In genomic region chr20:61661025-61661424, GRCh38 we compare ENCODE assay signal across 16 cellular contexts.
DNase-seq lines count a peak whose midpoint lies in the region; TF ChIP-seq lines count a peak whose summit lies in the region.
"Had no signal": no experiment of that assay in that cellular context is flagged by ENCODE, and none has a peak within 500 bp of the region (broad histone marks: within the 10 kb centered on the region; RNA-seq: fewer than 3 reads in every experiment).

No MANE protein-coding gene starts in this region.

- no peaks in the 10 kb centered on the region for H3K79me2 ChIP-seq in trophoblast cell (ENCODE audit: control insufficient read depth, insufficient read depth, low read length, poor library complexity)
- no peaks in the 10 kb centered on the region for H3K79me2 ChIP-seq in MM.1S (ENCODE audit: low read length)

- DNase-seq in NCI-H1105 treated with DMSO at 0.1 percent for 48 hours (lab: John Stamatoyannopoulos, UW) (peak; percentile 60), trophoblast cell (no peak), foreskin melanocyte (no peak), MM.1S (no peak), EL (no peak)
- DNase-seq: ACHN; BE2C; Calu3; CD4-positive, alpha-beta memory T cell; DMS79 treated with DMSO at 0.1 percent for 48 hours; GOT3; HFFc6 had no signal

- no peak overlapping the region for H2AK5ac ChIP-seq in trophoblast cell (ENCODE audit: low read length)

- H3K9ac ChIP-seq in BLaER1 (no peak overlapping the region), trophoblast cell (ENCODE audit: low read length) (no peak overlapping the region), MM.1S (ENCODE audit: low read length) (no peak overlapping the region)
- peak overlapping the region in 1 of 11 experiments; percentile 16; a peak in 1 of 22 replicates for H3K9ac ChIP-seq in BLaER1 treated with 17β-estradiol and CSF1 and Interleukin-3, amounts not matched to agents 10 nM and 100 nM

- TF ChIP-seq CTCF in MM.1S (IDR thresholded peaks at IDR 0.05; ENCODE audit: low read length) = no peak

- no peak overlapping the region for H2BK12ac ChIP-seq in trophoblast cell (ENCODE audit: low read length)

- H3F3A ChIP-seq in MM.1S (ENCODE audit: insufficient read depth, low read length) = no peaks in the 10 kb centered on the region

- H3K14ac ChIP-seq in trophoblast cell (ENCODE audit: low read length) = no peak overlapping the region

- H3K4me3 ChIP-seq in BLaER1 (no peak overlapping the region), trophoblast cell (ENCODE audit: low read depth, low read length) (peak overlapping the region; percentile 34), MM.1S (ENCODE audit: low read length) (no peak overlapping the region)
- no peak overlapping the region for H3K4me3 ChIP-seq in BLaER1 treated with 17β-estradiol and CSF1 and Interleukin-3, amounts not matched to agents 10 nM and 100 nM
- H3K4me3 ChIP-seq: GM12878 had no signal

- H3K4me1 ChIP-seq in BLaER1 (peaks cover 83% of the 10 kb centered on the region), trophoblast cell (ENCODE audit: control insufficient read depth in 1 of 2, insufficient read depth in 2 of 2, low read length in 2 of 2) (no peaks in the 10 kb centered on the region), MM.1S (ENCODE audit: low read length) (no peaks in the 10 kb centered on the region)
- peaks cover 8 to 85% (median 67%) of the 10 kb centered on the region in 10 experiments; a peak in 19 of 20 replicates for H3K4me1 ChIP-seq in BLaER1 treated with 17β-estradiol and CSF1 and Interleukin-3, amounts not matched to agents 10 nM and 100 nM
- H3K4me1 ChIP-seq: BE2C had no signal

- H3K79me1 ChIP-seq in trophoblast cell (ENCODE audit: low read length) = no peaks in the 10 kb centered on the region

- H3K9me3 ChIP-seq in BLaER1 (no peaks in the 10 kb centered on the region), trophoblast cell (ENCODE audit: insufficient read depth, low read depth, low read length) (peaks cover 2% of the 10 kb centered on the region), MM.1S (replicated peaks; ENCODE audit: insufficient read depth, low read length) (no peaks in the 10 kb centered on the region)
- no peaks in the 10 kb centered on the region for H3K9me3 ChIP-seq in BLaER1 treated with 17β-estradiol and CSF1 and Interleukin-3, amounts not matched to agents 10 nM and 100 nM (replicated peaks in 1 of 11)
- H3K9me3 ChIP-seq: BE2C had no signal

- H3K4ac ChIP-seq in trophoblast cell (ENCODE audit: low read depth, low read length) = no peak overlapping the region

- H3K18ac ChIP-seq in trophoblast cell (ENCODE audit: low read length) = no peak overlapping the region

- H3K36me3 ChIP-seq in BLaER1 (no peaks in the 10 kb centered on the region), trophoblast cell (ENCODE audit: control insufficient read depth in 1 of 2, insufficient read depth in 2 of 2, low read length in 2 of 2) (no peaks in the 10 kb centered on the region), MM.1S (replicated peaks; ENCODE audit: insufficient read depth, low read length) (no peaks in the 10 kb centered on the region)
- H3K36me3 ChIP-seq in BLaER1 treated with 17β-estradiol and CSF1 and Interleukin-3, amounts not matched to agents 10 nM and 100 nM = no peaks in the 10 kb centered on the region
- H3K36me3 ChIP-seq: BE2C had no signal

- H2BK120ac ChIP-seq in trophoblast cell (ENCODE audit: insufficient read depth, low read length, poor library complexity) = no peak overlapping the region

- no peaks in the 10 kb centered on the region for H3K9me2 ChIP-seq in MM.1S (replicated peaks; ENCODE audit: insufficient read depth, low read length)

- H3K27ac ChIP-seq in BLaER1 = peak overlapping the region; percentile 76; the same call in 1 of the 2 replicates
- H3K27ac ChIP-seq in BLaER1 treated with 17β-estradiol and CSF1 and Interleukin-3, amounts not matched to agents 10 nM and 100 nM = no peak overlapping the region; a peak in 1 of 22 replicates
- H3K27ac ChIP-seq in trophoblast cell (ENCODE audit: low read depth, low read length) = no peak overlapping the region
- H3K27ac ChIP-seq in MM.1S (ENCODE audit: low read length) = no peak overlapping the region
- H3K27ac ChIP-seq: HL-60 had no signal

- no peak overlapping the region for H4K91ac ChIP-seq in trophoblast cell (ENCODE audit: low read depth, low read length)

- no peak overlapping the region for H3K23ac ChIP-seq in trophoblast cell (ENCODE audit: low read length)

- WGBS in trophoblast cell (ENCODE audit: extremely low coverage, insufficient coverage, insufficient read length) = no CpG with 5 or more reads among the region's 8 CpGs

- no peak overlapping the region for H2BK5ac ChIP-seq in trophoblast cell (ENCODE audit: low read depth, low read length, poor library complexity)

- H4K12ac ChIP-seq in trophoblast cell (ENCODE audit: low read depth, low read length) = no peak overlapping the region

- H3K27me3 ChIP-seq in BLaER1 = no peaks in the 10 kb centered on the region
- H3K27me3 ChIP-seq in BLaER1 treated with 17β-estradiol and CSF1 and Interleukin-3, amounts not matched to agents 10 nM and 100 nM = no peaks in the 10 kb centered on the region
- H3K27me3 ChIP-seq in trophoblast cell (ENCODE audit: insufficient read depth, low read length) = peaks cover 3% of the 10 kb centered on the region
- peaks cover 86% of the 10 kb centered on the region for H3K27me3 ChIP-seq in MM.1S (replicated peaks; ENCODE audit: insufficient read depth, low read length)
- H3K27me3 ChIP-seq: BE2C had no signal

- H4K20me1 ChIP-seq in BLaER1 (no peaks in the 10 kb centered on the region), MM.1S (ENCODE audit: insufficient read depth, low read length) (no peaks in the 10 kb centered on the region)
- H4K20me1 ChIP-seq in BLaER1 treated with 17β-estradiol and CSF1 and Interleukin-3, amounts not matched to agents 10 nM and 100 nM = no peaks in the 10 kb centered on the region; a peak in 2 of 22 replicates

- H3K4me2 ChIP-seq in BLaER1 (peak overlapping the region; percentile 87), trophoblast cell (ENCODE audit: low read length) (no peak overlapping the region), MM.1S (ENCODE audit: low read depth, low read length) (no peak overlapping the region)
- H3K4me2 ChIP-seq in BLaER1 treated with 17β-estradiol and CSF1 and Interleukin-3, amounts not matched to agents 10 nM and 100 nM = peak overlapping the region in 9 of 11 experiments; percentile 80 to 94 (median 90); a peak in 15 of 22 replicates

- H2AFZ ChIP-seq in trophoblast cell (ENCODE audit: insufficient read depth, low read length, poor library complexity) = no peak overlapping the region
- H2AFZ ChIP-seq in MM.1S (ENCODE audit: low read length) = no peak overlapping the region

- H4K8ac ChIP-seq in trophoblast cell (ENCODE audit: low read depth, low read length) = no peak overlapping the region

Comparison
In these comparisons a context has a peak if more than half of its experiments do, and no peak if none do; other contexts are left out.
1. H3K4me2 ChIP-seq: peak in BLaER1 (single experiment) and BLaER1 treated with 17β-estradiol and CSF1 and Interleukin-3, amounts not matched to agents 10 nM and 100 nM (9 of 11); none in trophoblast cell (single experiment) and MM.1S (single experiment).